8 cellular contexts compared by ENCODE assay signal in the genomic region with DNA sequence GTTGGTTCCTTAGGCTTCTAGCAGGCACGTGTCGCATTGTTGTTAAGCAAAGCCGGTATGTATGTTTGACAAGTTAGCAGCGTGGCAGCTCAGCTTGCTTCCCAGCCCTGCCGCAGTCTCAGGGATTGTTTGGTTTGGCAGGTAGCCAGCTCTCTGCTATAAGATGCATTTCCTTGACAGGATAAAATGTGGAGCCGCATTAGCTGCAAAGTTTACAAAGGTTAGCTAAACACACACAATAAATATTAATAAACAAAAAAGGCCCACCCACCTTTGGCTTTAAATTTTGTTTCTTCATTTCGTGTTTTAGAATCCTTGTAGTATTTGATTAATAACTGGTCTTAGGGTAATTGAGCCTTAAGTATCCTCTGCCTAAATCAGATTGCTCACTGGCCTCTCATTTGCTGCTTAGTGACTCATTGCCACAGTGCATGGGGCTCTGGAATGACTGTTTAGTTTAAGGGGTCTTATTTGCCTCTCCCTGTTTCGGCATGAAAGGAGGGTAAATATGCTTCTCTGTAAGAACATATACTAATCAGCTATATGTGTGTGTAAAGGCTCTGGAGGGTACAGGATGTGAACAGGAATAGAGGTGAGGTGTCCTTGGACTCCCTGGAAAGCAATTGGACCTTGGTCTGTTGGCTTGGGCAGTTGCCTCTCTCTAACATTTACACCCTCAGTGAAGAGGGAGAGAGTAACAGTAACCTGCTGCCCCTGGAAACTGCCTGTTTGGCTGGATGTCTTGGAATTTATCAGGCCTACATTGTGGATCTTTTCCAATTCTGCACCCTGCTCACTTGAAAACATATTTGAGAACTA.
DNase-seq lines count a peak whose midpoint lies in the region; ATAC-seq, FAIRE-seq and TF ChIP-seq lines count a peak whose summit lies in the region.

No MANE protein-coding gene starts in this region.

- TF ChIP-seq EP300 in A549 (IDR thresholded peaks at IDR 0.05) (no peak), SK-N-SH (IDR thresholded peaks at IDR 0.05; ENCODE audit: borderline replicate concordance in 1 of 2, low read depth in 1 of 2, low read length in 1 of 2) (peak in 1 of 2 experiments; percentile 67; a peak in 1 of 4 replicates)

- no peak for TF ChIP-seq POLR2A in A549 (IDR thresholded peaks at IDR 0.05; ENCODE audit: low read length)

- ATAC-seq in A549: peak; percentile 87 to 90
- no peak for ATAC-seq in activated CD4-positive, alpha-beta T cell treated with anti-CD3 and anti-CD28 coated beads for 36 hours
- ATAC-seq in HG02981 (IDR thresholded peaks at IDR 0.05; ENCODE audit: unreplicated experiment): no peak
- ATAC-seq in HG03565 (IDR thresholded peaks at IDR 0.05; ENCODE audit: unreplicated experiment): no peak

- no peak overlapping the region for H3K27ac Mint-ChIP-seq in activated CD4-positive, alpha-beta T cell treated with anti-CD3 and anti-CD28 coated beads for 36 hours
- H3K27ac Mint-ChIP-seq in activated T-cell treated with anti-CD3 and anti-CD28 coated beads, Interleukin-2, amount 50 U/mL, for 24 hours: no peak overlapping the region

- peak overlapping the region; percentile 41; the same call in 1 of the 2 replicates for H3K9ac ChIP-seq in SK-N-SH

- H3K36me3 ChIP-seq in SK-N-SH (replicated peaks in 1 of 2; ENCODE audit: control insufficient read depth in 1 of 2, insufficient read depth in 2 of 2, low read length in 1 of 2): no peaks in the 10 kb centered on the region

- no peaks in the 10 kb centered on the region for H3K27me3 ChIP-seq in SK-N-SH (ENCODE audit: insufficient read depth)

- no peaks in the 10 kb centered on the region for H4K20me1 ChIP-seq in SK-N-SH (ENCODE audit: insufficient read depth)

- H3K4me1 ChIP-seq in A549: peaks cover 25% of the 10 kb centered on the region
- H3K4me1 ChIP-seq in SK-N-SH (ENCODE audit: control insufficient read depth in 1 of 2, insufficient read depth in 2 of 2, low read depth in 1 of 2, low read length in 1 of 2): peaks cover 19 to 72% of the 10 kb centered on the region in 2 experiments

- DNase-seq in A549 (ENCODE audit: low read depth in 1 of 2, low spot score in 1 of 2) (peak; percentile 27 to 79), NCI-H1092 treated with DMSO at 0.1 percent for 48 hours (lab: John Stamatoyannopoulos, UW) (peak; percentile 77), SK-N-SH (peak; percentile 26), iPS-NIHi11 (ENCODE audit: low spot score) (peak; percentile 61)
- no peak for DNase-seq in activated CD4-positive, alpha-beta T cell treated with anti-CD3 and anti-CD28 coated beads for 36 hours
- no peak for DNase-seq in activated T-cell treated with anti-CD3 and anti-CD28 coated beads, Interleukin-2, amount 50 U/mL, for 24 hours

- peaks cover 64% of the 10 kb centered on the region for H3F3A ChIP-seq in SK-N-SH (replicated peaks; ENCODE audit: insufficient read depth)

- H2AFZ ChIP-seq in SK-N-SH (ENCODE audit: low read depth): no peak overlapping the region

- no peaks in the 10 kb centered on the region for H3K9me3 Mint-ChIP-seq in activated CD4-positive, alpha-beta T cell treated with anti-CD3 and anti-CD28 coated beads for 36 hours (ENCODE audit: low read depth)
- H3K9me3 Mint-ChIP-seq in activated T-cell treated with anti-CD3 and anti-CD28 coated beads, Interleukin-2, amount 50 U/mL, for 24 hours: peaks cover 2% of the 10 kb centered on the region

- peaks cover 26% of the 10 kb centered on the region for H3K36me3 Mint-ChIP-seq in activated CD4-positive, alpha-beta T cell treated with anti-CD3 and anti-CD28 coated beads for 36 hours (ENCODE audit: low read depth)
- H3K36me3 Mint-ChIP-seq in activated T-cell treated with anti-CD3 and anti-CD28 coated beads, Interleukin-2, amount 50 U/mL, for 24 hours (ENCODE audit: low read depth): peaks cover 42% of the 10 kb centered on the region

- POLR2A ChIA-PET in A549 (lab: Yijun Ruan, JAX): no interaction called here
- POLR2A ChIA-PET in SK-N-SH (lab: Yijun Ruan, JAX): no interaction called here
- POLR2A ChIA-PET in activated CD4-positive, alpha-beta T cell treated with anti-CD3 and anti-CD28 coated beads for 36 hours (lab: Charles Lee): no interaction called here

- no peak for FAIRE-seq in A549 (lab: Jason Lieb, UNC)

- H3K9me3 ChIP-seq in A549 (no peaks in the 10 kb centered on the region), SK-N-SH (no peaks in the 10 kb centered on the region)

- CTCF ChIA-PET in A549 (lab: Yijun Ruan, JAX) (interaction anchor here (1.3 kb wide), 1 partner anchor 9 kb away, joined by 3 read pairs; no protein-coding TSS in a partner anchor), SK-N-SH (lab: Yijun Ruan, JAX) (interaction anchor here (0.8 to 1.3 kb wide), 2 partner anchors 14 to 119 kb away, joined by 3 read pairs; no protein-coding TSS in a partner anchor)
- CTCF ChIA-PET in activated CD4-positive, alpha-beta T cell treated with anti-CD3 and anti-CD28 coated beads for 36 hours (lab: Charles Lee): interaction anchor here (0.9 kb wide), 1 partner anchor 9 kb away, joined by 3 read pairs; no protein-coding TSS in a partner anchor

- intact Hi-C loops in activated CD4-positive, alpha-beta T cell treated with anti-CD3 and anti-CD28 coated beads for 36 hours (cut with DNase I, micrococcal nuclease): no loop called here

- no peak overlapping the region for H3K4me3 Mint-ChIP-seq in activated CD4-positive, alpha-beta T cell treated with anti-CD3 and anti-CD28 coated beads for 36 hours
- no peak overlapping the region for H3K4me3 Mint-ChIP-seq in activated T-cell treated with anti-CD3 and anti-CD28 coated beads, Interleukin-2, amount 50 U/mL, for 24 hours

- no peaks in the 10 kb centered on the region for H3K9me2 ChIP-seq in SK-N-SH

- peaks cover 24% of the 10 kb centered on the region for H3K4me1 Mint-ChIP-seq in activated CD4-positive, alpha-beta T cell treated with anti-CD3 and anti-CD28 coated beads for 36 hours
- H3K4me1 Mint-ChIP-seq in activated T-cell treated with anti-CD3 and anti-CD28 coated beads, Interleukin-2, amount 50 U/mL, for 24 hours (ENCODE audit: low read depth): peaks cover 31% of the 10 kb centered on the region

- H3K27ac ChIP-seq in A549 (0 out of 6 replicates have a peak overlapping the region, but pooled peaks of 1 of the 2 experiments have one; percentile 6), SK-N-SH (ENCODE audit: low read depth in 2 of 2, low read length in 1 of 2) (peak overlapping the region; percentile 1 to 90; a peak in 3 of 4 replicates)

- WGBS in A549 (ENCODE audit: missing lambda C conversion rate): 9% methylated on average over 8 of the region's 8 CpGs
- WGBS in SK-N-SH (ENCODE audit: low lambda C conversion rate): 10% methylated on average over 8 of the region's 8 CpGs

- H3K79me2 ChIP-seq in SK-N-SH (ENCODE audit: insufficient read depth): no peaks in the 10 kb centered on the region

- H3K4me2 ChIP-seq in A549 (peak overlapping the region; percentile 75), SK-N-SH (peak overlapping the region; percentile 62)

- no peak for TF ChIP-seq RAD21 in A549 (conservative IDR thresholded peaks at IDR 0.05 in 1 of 2, IDR thresholded peaks at IDR 0.05 in 1 of 2)
- no peak for TF ChIP-seq RAD21 in SK-N-SH (IDR thresholded peaks at IDR 0.05; ENCODE audit: low read length)

- no peak for TF ChIP-seq CTCF in A549 (IDR thresholded peaks at IDR 0.05)
- no peak for TF ChIP-seq CTCF in SK-N-SH (IDR thresholded peaks at IDR 0.05)

- no peaks in the 10 kb centered on the region for H3K27me3 Mint-ChIP-seq in activated CD4-positive, alpha-beta T cell treated with anti-CD3 and anti-CD28 coated beads for 36 hours
- H3K27me3 Mint-ChIP-seq in activated T-cell treated with anti-CD3 and anti-CD28 coated beads, Interleukin-2, amount 50 U/mL, for 24 hours: no peaks in the 10 kb centered on the region

- H3K4me3 ChIP-seq in A549 (no peak overlapping the region), SK-N-SH (ENCODE audit: low read depth in 2 of 2, low read length in 1 of 2) (no peak overlapping the region; a peak in 1 of 4 replicates)

TF ChIP-seq in A549, 52 proteins besides CTCF, POLR2A, EP300 and RAD21:
- TF ChIP-seq ZSCAN20 (CRISPR knock-in tag; IDR thresholded peaks at IDR 0.05): no peak
- TF ChIP-seq, protein P1, sequence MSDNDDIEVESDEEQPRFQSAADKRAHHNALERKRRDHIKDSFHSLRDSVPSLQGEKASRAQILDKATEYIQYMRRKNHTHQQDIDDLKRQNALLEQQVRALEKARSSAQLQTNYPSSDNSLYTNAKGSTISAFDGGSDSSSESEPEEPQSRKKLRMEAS (IDR thresholded peaks at IDR 0.05): peak; percentile 86
- TF ChIP-seq HEYL (CRISPR knock-in tag; IDR thresholded peaks at IDR 0.05): no peak
TF ChIP-seq in A549: peak in this region for 1.

TF ChIP-seq in SK-N-SH, 30 proteins besides CTCF, POLR2A, EP300 and RAD21 (continues in another document):
- TF ChIP-seq, protein P2, sequence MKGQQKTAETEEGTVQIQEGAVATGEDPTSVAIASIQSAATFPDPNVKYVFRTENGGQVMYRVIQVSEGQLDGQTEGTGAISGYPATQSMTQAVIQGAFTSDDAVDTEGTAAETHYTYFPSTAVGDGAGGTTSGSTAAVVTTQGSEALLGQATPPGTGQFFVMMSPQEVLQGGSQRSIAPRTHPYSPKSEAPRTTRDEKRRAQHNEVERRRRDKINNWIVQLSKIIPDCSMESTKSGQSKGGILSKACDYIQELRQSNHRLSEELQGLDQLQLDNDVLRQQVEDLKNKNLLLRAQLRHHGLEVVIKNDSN (IDR thresholded peaks at IDR 0.05; ENCODE audit: borderline replicate concordance, low read depth): no peak; the same call in 1 of the 2 replicates
- TF ChIP-seq MXI1 (IDR thresholded peaks at IDR 0.05; ENCODE audit: low read depth, low read length): peak; percentile 75
- 0 out of 2 replicates have a peak, but pooled peaks have one; percentile 10 for TF ChIP-seq TAF1 (IDR thresholded peaks at IDR 0.05; ENCODE audit: borderline replicate concordance, low read depth, low read length)
- peak; percentile 32 for TF ChIP-seq JUND (IDR thresholded peaks at IDR 0.05)
- no peak for TF ChIP-seq TEAD4 (IDR thresholded peaks at IDR 0.05; ENCODE audit: borderline replicate concordance, insufficient read depth)
- TF ChIP-seq SIN3A (IDR thresholded peaks at IDR 0.05; ENCODE audit: borderline replicate concordance, low read depth, low read length): peak; percentile 95
- no peak for TF ChIP-seq RCOR1 (IDR thresholded peaks at IDR 0.05; ENCODE audit: low read length)
- peak; percentile 52; the same call in 1 of the 2 replicates for TF ChIP-seq FOXM1 (IDR thresholded peaks at IDR 0.05; ENCODE audit: low read depth)
- peak; percentile 52; the same call in 1 of the 2 replicates for TF ChIP-seq FOSL2 (IDR thresholded peaks at IDR 0.05; ENCODE audit: borderline replicate concordance, low read depth)
- TF ChIP-seq NFIC (IDR thresholded peaks at IDR 0.05; ENCODE audit: borderline replicate concordance): peak; percentile 97
- TF ChIP-seq YY1 (IDR thresholded peaks at IDR 0.05; ENCODE audit: low read depth): no peak

Comparison
In these comparisons a context has a peak if more than half of its experiments do, and no peak if none do; other contexts are left out.
1. ATAC-seq: peak in A549 (2 of 2); none in activated CD4-positive, alpha-beta T cell treated with anti-CD3 and anti-CD28 coated beads for 36 hours (single experiment), HG02981 (single experiment) and HG03565 (single experiment).
2. DNase-seq: peak in A549 (2 of 2), NCI-H1092 treated with DMSO at 0.1 percent for 48 hours (single experiment), SK-N-SH (single experiment) and iPS-NIHi11 (single experiment); none in activated CD4-positive, alpha-beta T cell treated with anti-CD3 and anti-CD28 coated beads for 36 hours (single experiment) and activated T-cell treated with anti-CD3 and anti-CD28 coated beads, Interleukin-2, amount 50 U/mL, for 24 hours (single experiment).